ENCODE assay signal across 11 cellular contexts in genomic region chr22:49966041-49966715, GRCh38. TPM values are rescaled to one million over a fixed set of nuclear protein-coding genes. Genes with fewer than 3 reads are reported as not detected.
DNase-seq lines count a peak whose midpoint lies in the region; ATAC-seq, FAIRE-seq and TF ChIP-seq lines count a peak whose summit lies in the region.
"Had no signal": no experiment of that assay in that cellular context is flagged by ENCODE, and none has a peak within 500 bp of the region (broad histone marks: within the 10 kb centered on the region; RNA-seq: fewer than 3 reads in every experiment).

No MANE protein-coding gene starts in this region.

- no peak overlapping the region for H3K23ac ChIP-seq in mesenchymal stem cell (ENCODE audit: low read length in 2 of 2)

- H3K79me1 ChIP-seq in mesenchymal stem cell (replicated peaks; ENCODE audit: low read length, poor library complexity, severe bottlenecking): peaks cover 27% of the 10 kb centered on the region

- H3K4me2 ChIP-seq in K562 (ENCODE audit: insufficient read depth, low read length) (no peak overlapping the region), mesenchymal stem cell (ENCODE audit: low read length, poor library complexity, severe bottlenecking) (no peak overlapping the region)

- H3K4me3 Mint-ChIP-seq in nephron progenitor cell: no peak overlapping the region

- H3K4me3 ChIP-seq in K562 (no peak overlapping the region), mesenchymal stem cell (ENCODE audit: insufficient read depth in 1 of 2, low read depth in 1 of 2, low read length in 2 of 2) (no peak overlapping the region)

- peak overlapping the region; percentile 93 for H2BK15ac ChIP-seq in mesenchymal stem cell (ENCODE audit: low read depth, poor library complexity, severe bottlenecking)

- peak overlapping the region; percentile 77 to 80 for H3K18ac ChIP-seq in mesenchymal stem cell (ENCODE audit: low read depth in 1 of 2, low read length in 2 of 2)

- DNase-seq in activated CD4-positive, alpha-beta T cell treated with anti-CD3 and anti-CD28 coated beads for 48 hours: peak; percentile 27
- no peak for DNase-seq in activated CD4-positive, alpha-beta T cell treated with anti-CD3 and anti-CD28 coated beads, Interleukin-2, amount 50 U/mL, for 1 hour
- no peak for DNase-seq in K562 (ENCODE audit: extremely low read depth in 1 of 4, low spot score in 3 of 4)
- DNase-seq in mesenchymal stem cell: no peak
- no peak for DNase-seq in nephron progenitor cell
- DNase-seq in D341Med (ENCODE audit: low spot score): no peak
- no peak for DNase-seq in RPMI8226
- DNase-seq: NCI-H1092 treated with DMSO at 0.1 percent for 48 hours, SW 1271 had no signal

- TF ChIP-seq RAD21 in K562 (CRISPR knock-in tag; conservative IDR thresholded peaks at IDR 0.05 in 1 of 2, IDR thresholded peaks at IDR 0.05 in 1 of 2): no peak

- CTCF ChIA-PET in K562 (lab: Yijun Ruan, JAX; ENCODE audit: low intra/inter-chr PET ratio): no interaction called here

- TF ChIP-seq EP300 in K562 (IDR thresholded peaks at IDR 0.05; ENCODE audit: low read length): no peak

- peak overlapping the region; percentile 94 for H4K8ac ChIP-seq in mesenchymal stem cell (ENCODE audit: low read length)

- H3K27ac ChIP-seq in K562 (ENCODE audit: extremely low read depth, low read depth, low read length): peak overlapping the region; percentile 25; the same call in 2 of the 3 replicates
- no peak overlapping the region for H3K27ac ChIP-seq in mesenchymal stem cell (ENCODE audit: low read length, poor library complexity, severe bottlenecking)
- H3K27ac ChIP-seq in temporal lobe (ENCODE audit: low read depth, low read length): peak overlapping the region; percentile 84

- H4K91ac ChIP-seq in mesenchymal stem cell (ENCODE audit: low read length): peak overlapping the region; percentile 96

- no peak overlapping the region for H2BK5ac ChIP-seq in mesenchymal stem cell (ENCODE audit: low read depth, low read length, poor library complexity, severe bottlenecking)

- peaks cover 15% of the 10 kb centered on the region for H4K20me1 ChIP-seq in K562 (replicated peaks; ENCODE audit: control insufficient read depth, insufficient read depth, low read length)

- no peaks in the 10 kb centered on the region for H3K36me3 Mint-ChIP-seq in nephron progenitor cell (ENCODE audit: low read depth)

- WGBS in K562 (ENCODE audit: insufficient coverage, low coverage, missing lambda C conversion rate): 59% methylated on average over 7 of the region's 11 CpGs
- 94% methylated on average over 11 of the region's 11 CpGs for WGBS in mesenchymal stem cell

- no peaks in the 10 kb centered on the region for H3K27me3 ChIP-seq in K562 (ENCODE audit: control insufficient read depth in 2 of 2, insufficient read depth in 2 of 2, low read length in 2 of 2)
- no peaks in the 10 kb centered on the region for H3K27me3 ChIP-seq in mesenchymal stem cell (ENCODE audit: control insufficient read depth in 1 of 2, insufficient read depth in 1 of 2, low read length in 2 of 2)

- ATAC-seq in K562: no peak

- H3K36me3 ChIP-seq in K562 (ENCODE audit: control insufficient read depth, insufficient read depth, low read length): peaks cover 34% of the 10 kb centered on the region; the same call in 1 of the 3 replicates
- H3K36me3 ChIP-seq in mesenchymal stem cell (ENCODE audit: control insufficient read depth in 1 of 2, insufficient read depth in 2 of 2, low read depth in 1 of 2, low read length in 2 of 2): peaks cover 19 to 59% of the 10 kb centered on the region in 2 experiments

- H3K9me1 ChIP-seq in K562 (ENCODE audit: control insufficient read depth, insufficient read depth, low read length): peaks cover 4% of the 10 kb centered on the region

- in situ Hi-C loops in K562 (cut with MboI): no loop called here

- H3K9me3 ChIP-seq in K562 (replicated peaks; ENCODE audit: control insufficient read depth, insufficient read depth, low read depth, low read length) (no peaks in the 10 kb centered on the region), mesenchymal stem cell (ENCODE audit: control insufficient read depth, low read length) (no peaks in the 10 kb centered on the region)

- no peak overlapping the region for H3K27ac Mint-ChIP-seq in nephron progenitor cell

- H3K79me2 ChIP-seq in K562 (ENCODE audit: control insufficient read depth, insufficient read depth, low read length): peaks cover 30% of the 10 kb centered on the region

- no peak overlapping the region for H2AK5ac ChIP-seq in mesenchymal stem cell (ENCODE audit: low read length, severe bottlenecking)

- peak overlapping the region; percentile 29 to 53 for H3K4ac ChIP-seq in mesenchymal stem cell (ENCODE audit: low read depth in 1 of 2, low read length in 2 of 2)

- peaks cover 42% of the 10 kb centered on the region for H3K4me1 Mint-ChIP-seq in nephron progenitor cell

- H2BK12ac ChIP-seq in mesenchymal stem cell (ENCODE audit: low read length in 2 of 2): peak overlapping the region; percentile 85 to 93

- TF ChIP-seq POLR2A in K562 (conservative IDR thresholded peaks at IDR 0.05): no peak

- H3K4me1 ChIP-seq in K562 (replicated peaks in 1 of 2; ENCODE audit: control insufficient read depth in 2 of 2, insufficient read depth in 2 of 2, low read length in 2 of 2) (peaks cover 26 to 98% of the 10 kb centered on the region in 2 experiments), mesenchymal stem cell (ENCODE audit: control insufficient read depth, insufficient read depth, low read depth, low read length) (peaks cover 69% of the 10 kb centered on the region)

- TF ChIP-seq CTCF in K562 (IDR thresholded peaks at IDR 0.05 in 2 of 3, conservative IDR thresholded peaks at IDR 0.05 in 1 of 3; ENCODE audit: insufficient read depth in 2 of 3, low read depth in 1 of 3, low read length in 3 of 3) (no peak), nephron progenitor cell (IDR thresholded peaks at IDR 0.05) (no peak)

- no peaks in the 10 kb centered on the region for H3K9me3 Mint-ChIP-seq in nephron progenitor cell

- peak overlapping the region; percentile 78 for H2BK120ac ChIP-seq in mesenchymal stem cell (ENCODE audit: low read depth, low read length)

- H3K9ac ChIP-seq in K562 (ENCODE audit: insufficient read depth in 1 of 2, low read depth in 2 of 2, low read length in 2 of 2): peak overlapping the region in 1 of 2 experiments; percentile 41; a peak in 2 of 4 replicates
- peak overlapping the region; percentile 53 for H3K9ac ChIP-seq in mesenchymal stem cell (ENCODE audit: low read length)

- peak overlapping the region in 1 of 2 experiments; percentile 63 for H3K14ac ChIP-seq in mesenchymal stem cell (ENCODE audit: low read length in 2 of 2)

- peaks cover 12% of the 10 kb centered on the region for H3K27me3 Mint-ChIP-seq in nephron progenitor cell (ENCODE audit: low read depth, poor library complexity)

- H2AFZ ChIP-seq in K562 (ENCODE audit: low read depth, low read length) (no peak overlapping the region), mesenchymal stem cell (ENCODE audit: low read depth, low read length) (no peak overlapping the region)

- no TSS peak for BruUV-seq in K562 (replicated peaks; lab: Mats Ljungman, UMichigan)

- FAIRE-seq in K562 (lab: Jason Lieb, UNC): no peak

- POLR2A ChIA-PET in K562 (lab: Yijun Ruan, JAX): interaction anchor here (0.6 to 2.2 kb wide), 4 partner anchors 11 to 93 kb away, joined by 3 to 9 read pairs (median 3); no protein-coding TSS in a partner anchor

- intact Hi-C loops in K562 (cut with micrococcal nuclease): no loop called here

RNA-seq across cellular contexts. Expression of gene PIM3, which starts 5.6 kb away (rescaled TPM):
- total RNA-seq in K562 (2011; cell fraction: chromatin; rRNA removed; ENCODE audit: low replicate concordance): 8.4 and 19.1 TPM in 2 replicates
- total RNA-seq in K562 (2011; cell fraction: nucleolus; rRNA removed): 31.2 and 35.0 TPM in 2 replicates
- total RNA-seq in K562 (2011; cell fraction: nucleoplasm; rRNA removed): 9.8 and 13.2 TPM in 2 replicates
- total RNA-seq in K562 (2014; rRNA removed) (37.0 and 41.1 TPM in 2 replicates), K562 (2014; rRNA removed; fragmentation: Illumina TruSeq; extraction: Trizol) (4.2 and 4.3 TPM in 2 replicates), K562 (2015; rRNA removed; fragmentation: Illumina TruSeq; extraction: Trizol) (11.9 and 13.8 TPM in 2 replicates), K562 (2021) (40.5 and 41.3 TPM in 2 replicates), temporal lobe (8.9 TPM)
- polyA plus RNA-seq in K562 (2011; rRNA removed) (5.3 and 8.0 TPM in 2 replicates), K562 (2014; fragmentation: Illumina TruSeq; extraction: Trizol) (4.4 and 11.4 TPM in 2 replicates), K562 (2014; fragmentation: Nextera tagmentation; extraction: Ambion mirVana) (under 1 TPM; 0.24 to 0.57 TPM), K562 (2014; rRNA removed) (34.1 and 35.4 TPM in 2 replicates)
- 13.4 and 28.9 TPM in 2 replicates for polyA plus RNA-seq in K562 (2011; cell fraction: cytosol; rRNA removed)
- 36.6 and 49.9 TPM in 2 replicates for polyA plus RNA-seq in K562 (2011; cell fraction: nucleus; rRNA removed)
- polyA plus RNA-seq in K562 (2012): 18.0 and 35.9 TPM in 2 replicates
- 0.99 and 1.4 TPM in 2 replicates for polyA minus RNA-seq in K562 (2011; rRNA and poly(A)+ RNA removed)
- 7.1 and 7.7 TPM in 2 replicates for polyA minus RNA-seq in K562 (2011; cell fraction: cytosol; rRNA and poly(A)+ RNA removed)
- 10.2 and 10.6 TPM in 2 replicates for polyA minus RNA-seq in K562 (2011; cell fraction: nucleus; rRNA and poly(A)+ RNA removed)
- polyA plus RNA-seq in mesenchymal stem cell (2013, experiment 1 of 2): 18.5 TPM
- polyA plus RNA-seq in mesenchymal stem cell (2013, experiment 2 of 2): 17.6 TPM

RNA-seq across cellular contexts. Expression of gene IL17REL, which starts 46.4 kb away (rescaled TPM):
- total RNA-seq in K562 (2011; cell fraction: chromatin; rRNA removed; ENCODE audit: low replicate concordance): 0.30 and 1.3 TPM in 2 replicates
- total RNA-seq in K562 (2011; cell fraction: nucleolus; rRNA removed): 0.53 and 0.83 TPM in 2 replicates
- 0.66 and 0.76 TPM in 2 replicates for total RNA-seq in K562 (2011; cell fraction: nucleoplasm; rRNA removed)
- total RNA-seq in K562 (2014; rRNA removed): 0.05 and 0.29 TPM in 2 replicates
- not detected in 2 replicates for total RNA-seq in K562 (2014; rRNA removed; fragmentation: Illumina TruSeq; extraction: Trizol)
- 0.11 and 0.15 TPM in 2 replicates for total RNA-seq in K562 (2015; rRNA removed; fragmentation: Illumina TruSeq; extraction: Trizol)
- total RNA-seq in K562 (2021): 0.22 and 0.42 TPM in 2 replicates
- 0.05 and 0.06 TPM in 2 replicates for polyA plus RNA-seq in K562 (2011; rRNA removed)
- 0.03 and 0.16 TPM in 2 replicates for polyA plus RNA-seq in K562 (2011; cell fraction: cytosol; rRNA removed)
- 0.25 and 0.57 TPM in 2 replicates for polyA plus RNA-seq in K562 (2011; cell fraction: nucleus; rRNA removed)
- polyA plus RNA-seq in K562 (2012): 0.17 and 0.18 TPM in 2 replicates
- 0.08 TPM in 1 of 2 replicates, not detected in the other for polyA plus RNA-seq in K562 (2014; fragmentation: Illumina TruSeq; extraction: Trizol)
- not detected for polyA plus RNA-seq in K562 (2014; fragmentation: Nextera tagmentation; extraction: Ambion mirVana)
- polyA plus RNA-seq in K562 (2014; rRNA removed): 0.08 and 0.11 TPM in 2 replicates
- not detected in 2 replicates for polyA minus RNA-seq in K562 (2011; rRNA and poly(A)+ RNA removed)
- not detected in 2 replicates for polyA minus RNA-seq in K562 (2011; cell fraction: cytosol; rRNA and poly(A)+ RNA removed)
- 0.54 and 0.56 TPM in 2 replicates for polyA minus RNA-seq in K562 (2011; cell fraction: nucleus; rRNA and poly(A)+ RNA removed)
- polyA plus RNA-seq in mesenchymal stem cell (2013, experiment 1 of 2): 0.06 TPM
- 0.08 TPM for polyA plus RNA-seq in mesenchymal stem cell (2013, experiment 2 of 2)
- total RNA-seq in temporal lobe: 0.25 TPM
- polyA plus RNA-seq: AG04450 had no signal

RNA-seq across cellular contexts. Expression of gene CRELD2, which starts 47.7 kb away (rescaled TPM):
- 25.0 and 46.1 TPM in 2 replicates for total RNA-seq in K562 (2011; cell fraction: chromatin; rRNA removed; ENCODE audit: low replicate concordance)
- 45.8 and 49.4 TPM in 2 replicates for total RNA-seq in K562 (2011; cell fraction: nucleolus; rRNA removed)
- 32.0 and 37.3 TPM in 2 replicates for total RNA-seq in K562 (2011; cell fraction: nucleoplasm; rRNA removed)
- total RNA-seq in K562 (2014; rRNA removed) (25.3 and 33.2 TPM in 2 replicates), K562 (2014; rRNA removed; fragmentation: Illumina TruSeq; extraction: Trizol) (4.9 and 6.3 TPM in 2 replicates), K562 (2015; rRNA removed; fragmentation: Illumina TruSeq; extraction: Trizol) (10.1 and 10.7 TPM in 2 replicates), K562 (2021) (19.5 and 19.8 TPM in 2 replicates), temporal lobe (8.6 TPM)
- polyA plus RNA-seq in K562 (2011; rRNA removed) (8.8 and 12.4 TPM in 2 replicates), K562 (2014; fragmentation: Illumina TruSeq; extraction: Trizol) (6.3 and 9.3 TPM in 2 replicates), K562 (2014; fragmentation: Nextera tagmentation; extraction: Ambion mirVana) (1 to 10 TPM in 1 of 2 experiments, under 1 TPM in 1; 0.96 to 1.5 TPM), K562 (2014; rRNA removed) (19.9 and 22.4 TPM in 2 replicates)
- polyA plus RNA-seq in K562 (2011; cell fraction: cytosol; rRNA removed): 12.4 and 16.3 TPM in 2 replicates
- 34.7 and 37.7 TPM in 2 replicates for polyA plus RNA-seq in K562 (2011; cell fraction: nucleus; rRNA removed)
- polyA plus RNA-seq in K562 (2012): 18.1 and 28.6 TPM in 2 replicates
- 2.1 and 2.4 TPM in 2 replicates for polyA minus RNA-seq in K562 (2011; rRNA and poly(A)+ RNA removed)
- polyA minus RNA-seq in K562 (2011; cell fraction: cytosol; rRNA and poly(A)+ RNA removed): 5.1 and 6.0 TPM in 2 replicates
- polyA minus RNA-seq in K562 (2011; cell fraction: nucleus; rRNA and poly(A)+ RNA removed): 5.1 and 5.8 TPM in 2 replicates
- 37.9 TPM for polyA plus RNA-seq in mesenchymal stem cell (2013, experiment 1 of 2)
- 35.8 TPM for polyA plus RNA-seq in mesenchymal stem cell (2013, experiment 2 of 2)

RNA-seq across cellular contexts. Expression of gene ALG12, which starts 47.9 kb away (rescaled TPM):
- 6.2 and 18.5 TPM in 2 replicates for total RNA-seq in K562 (2011; cell fraction: chromatin; rRNA removed; ENCODE audit: low replicate concordance)
- 20.3 and 21.8 TPM in 2 replicates for total RNA-seq in K562 (2011; cell fraction: nucleolus; rRNA removed)
- total RNA-seq in K562 (2011; cell fraction: nucleoplasm; rRNA removed): 13.6 and 15.7 TPM in 2 replicates
- total RNA-seq in K562 (2014; rRNA removed) (3.4 and 5.8 TPM in 2 replicates), K562 (2014; rRNA removed; fragmentation: Illumina TruSeq; extraction: Trizol) (0.83 and 2.0 TPM in 2 replicates), K562 (2015; rRNA removed; fragmentation: Illumina TruSeq; extraction: Trizol) (3.7 and 3.8 TPM in 2 replicates), K562 (2021) (8.5 and 11.0 TPM in 2 replicates), temporal lobe (5.4 TPM)
- polyA plus RNA-seq in K562 (2011; rRNA removed) (2.6 and 3.9 TPM in 2 replicates), K562 (2014; fragmentation: Illumina TruSeq; extraction: Trizol) (4.0 and 7.3 TPM in 2 replicates), K562 (2014; fragmentation: Nextera tagmentation; extraction: Ambion mirVana) (under 1 TPM; 0.20 to 0.62 TPM), K562 (2014; rRNA removed) (4.9 and 5.8 TPM in 2 replicates)
- polyA plus RNA-seq in K562 (2011; cell fraction: cytosol; rRNA removed): 2.9 and 4.5 TPM in 2 replicates
- 14.0 and 20.4 TPM in 2 replicates for polyA plus RNA-seq in K562 (2011; cell fraction: nucleus; rRNA removed)
- polyA plus RNA-seq in K562 (2012): 8.3 and 9.5 TPM in 2 replicates
- polyA minus RNA-seq in K562 (2011; rRNA and poly(A)+ RNA removed): 2.2 and 3.7 TPM in 2 replicates
- polyA minus RNA-seq in K562 (2011; cell fraction: cytosol; rRNA and poly(A)+ RNA removed): 3.6 and 3.7 TPM in 2 replicates
- 1.4 and 2.8 TPM in 2 replicates for polyA minus RNA-seq in K562 (2011; cell fraction: nucleus; rRNA and poly(A)+ RNA removed)
- 20.9 TPM for polyA plus RNA-seq in mesenchymal stem cell (2013, experiment 1 of 2)
- 21.2 TPM for polyA plus RNA-seq in mesenchymal stem cell (2013, experiment 2 of 2)
